In the genomic region with DNA sequence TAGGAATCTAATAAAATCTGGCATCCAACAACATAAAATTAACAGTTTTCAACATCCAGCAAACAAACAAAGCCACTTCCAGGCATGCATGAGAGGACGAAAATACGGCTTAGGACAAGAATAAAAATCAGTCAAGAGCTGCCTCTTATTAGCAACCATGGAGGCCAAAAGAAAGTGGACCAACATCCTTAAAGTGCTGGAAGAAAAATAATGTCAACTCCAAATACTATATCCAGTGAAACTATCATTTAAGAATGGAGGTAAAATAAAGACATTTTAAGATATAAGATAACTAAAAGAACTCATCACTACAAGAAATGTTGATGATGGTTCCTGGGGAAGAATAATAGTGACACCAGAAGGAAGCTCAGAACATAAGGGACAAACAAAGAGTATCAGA, we compare ENCODE assay signal across 25 cellular contexts.
"Had no signal": no experiment of that assay in that cellular context is flagged by ENCODE, and none has a peak within 500 bp of the region (broad histone marks: within the 10 kb centered on the region; RNA-seq: fewer than 3 reads in every experiment).

No MANE protein-coding gene starts in this region.

- H3K27ac ChIP-seq: colonic mucosa, coronary artery, dorsolateral prefrontal cortex, epithelial cell of prostate, esophagus muscularis mucosa, esophagus squamous epithelium, foreskin keratinocyte, gastrocnemius medialis, gastroesophageal sphincter, heart left ventricle, heart right ventricle, hepatocyte had no signal

- H3K9me3 ChIP-seq: colonic mucosa, esophagus squamous epithelium had no signal

- H3K36me3 ChIP-seq: colonic mucosa, esophagus muscularis mucosa, esophagus squamous epithelium, gastrocnemius medialis, gastroesophageal sphincter, heart left ventricle, heart right ventricle had no signal

- H3K4me1 ChIP-seq: colonic mucosa, esophagus muscularis mucosa, foreskin keratinocyte, gastrocnemius medialis, gastroesophageal sphincter, heart left ventricle, heart right ventricle had no signal

- DNase-seq: colonic mucosa; cortex of kidney; dermis blood vessel endothelial cell; dorsolateral prefrontal cortex; effector CD4-positive, alpha-beta T cell; effector CD8-positive, alpha-beta T cell; effector memory CD4-positive, alpha-beta T cell; effector memory CD8-positive, alpha-beta T cell; endodermal cell; erythroblast; esophagus squamous epithelium; foreskin fibroblast; foreskin keratinocyte; foreskin melanocyte; gastrocnemius medialis; glutamatergic neuron; head of caudate nucleus; heart left ventricle; heart right ventricle had no signal

- H3K4me3 ChIP-seq: colonic mucosa, coronary artery, dorsolateral prefrontal cortex, esophagus muscularis mucosa, esophagus squamous epithelium, gastrocnemius medialis, gastroesophageal sphincter, heart left ventricle, heart right ventricle, hepatocyte had no signal

- ATAC-seq: effector memory CD8-positive, alpha-beta T cell; esophagus mucosa; foreskin keratinocyte; gastrocnemius medialis; gastroesophageal sphincter; heart left ventricle; heart right ventricle had no signal
